ENCODE assay signal across 32 cellular contexts in genomic region chr2:154603682-154604081, GRCh38.
"Had no signal": no experiment of that assay in that cellular context is flagged by ENCODE, and none has a peak within 500 bp of the region (broad histone marks: within the 10 kb centered on the region; RNA-seq: fewer than 3 reads in every experiment).

No MANE protein-coding gene starts in this region.

- H3K36me3 Mint-ChIP-seq: memory B cell; mesothelial cell of epicardium; naive B cell; natural killer cell treated with Interleukin-12 subunit alpha and Interleukin-12 subunit beta and Interleukin-15 and Interleukin-18, amount 100 ng/mL, for 72 hours had no signal

- H3K4me3 ChIP-seq: dorsolateral prefrontal cortex, gastrocnemius medialis, heart right ventricle, lung, mucosa of descending colon, pancreas, smooth muscle cell, suprapubic skin, transverse colon, upper lobe of right lung, uterus had no signal

- H3K27ac ChIP-seq: dorsolateral prefrontal cortex, epithelial cell of prostate, gastrocnemius medialis, heart right ventricle, neutrophil, pancreas, suprapubic skin, transverse colon, upper lobe of right lung, uterus had no signal

- H3K36me3 ChIP-seq: gastrocnemius medialis, heart right ventricle, neutrophil, pancreas, suprapubic skin, transverse colon, upper lobe of right lung, uterus had no signal

- DNase-seq: dorsolateral prefrontal cortex; effector CD4-positive, alpha-beta T cell; foreskin fibroblast; gastrocnemius medialis; heart right ventricle; hippocampal formation; kidney; mucosa of descending colon; naive B cell; pancreas; stimulated activated CD4-positive, alpha-beta T cell treated with anti-CD3 and anti-CD28 coated beads, Interleukin-12 subunit alpha, Interleukin-12 subunit beta, amount 100 ng/mL, for 4 hours; stimulated activated CD4-positive, alpha-beta T cell treated with anti-CD3 and anti-CD28 coated beads, Interleukin-1b, Interleukin-23, amount 100 ng/mL, for 48 hours; stimulated activated CD4-positive, alpha-beta T cell treated with anti-CD3 and anti-CD28 coated beads, Interleukin-4, amount 100 ng/mL, for 1 hour; stimulated activated CD8-positive, alpha-beta memory T cell treated with anti-CD3 and anti-CD28 coated beads, Interleukin-4, amount 100 ng/mL, for 48 hours; stimulated activated naive CD4-positive, alpha-beta T cell; stimulated activated naive CD8-positive, alpha-beta T cell treated with anti-CD3 and anti-CD28 coated beads, Interleukin-15, amount 100 ng/mL, for 72 hours; transverse colon; upper lobe of right lung; uterus had no signal

- H3K9me3 ChIP-seq: gastrocnemius medialis, mucosa of descending colon, neutrophil, pancreas, suprapubic skin, transverse colon, upper lobe of right lung, uterus had no signal

- H3K27me3 ChIP-seq: dorsolateral prefrontal cortex, gastrocnemius medialis, heart right ventricle, neutrophil, pancreas, suprapubic skin, transverse colon, upper lobe of right lung, uterus had no signal

- H3K4me3 Mint-ChIP-seq: memory B cell; mesothelial cell of epicardium; naive B cell; natural killer cell treated with Interleukin-12 subunit alpha and Interleukin-12 subunit beta and Interleukin-15 and Interleukin-18, amount 100 ng/mL, for 72 hours; neural crest cell; stimulated activated naive CD8-positive, alpha-beta T cell treated with anti-CD3 and anti-CD28 coated beads, Interleukin-15, amount 100 ng/mL, for 72 hours had no signal

- H3K27ac Mint-ChIP-seq: memory B cell; mesothelial cell of epicardium; naive B cell; natural killer cell treated with Interleukin-12 subunit alpha and Interleukin-12 subunit beta and Interleukin-15 and Interleukin-18, amount 100 ng/mL, for 72 hours; progenitor cell of endocrine pancreas; stimulated activated naive CD8-positive, alpha-beta T cell treated with anti-CD3 and anti-CD28 coated beads, Interleukin-15, amount 100 ng/mL, for 72 hours had no signal

- H3K27me3 Mint-ChIP-seq: memory B cell; naive B cell; natural killer cell treated with Interleukin-12 subunit alpha and Interleukin-12 subunit beta and Interleukin-15 and Interleukin-18, amount 100 ng/mL, for 72 hours; progenitor cell of endocrine pancreas; stimulated activated naive CD8-positive, alpha-beta T cell treated with anti-CD3 and anti-CD28 coated beads, Interleukin-15, amount 100 ng/mL, for 72 hours had no signal

- H3K4me2 ChIP-seq: smooth muscle cell had no signal

- H3K4me1 ChIP-seq: gastrocnemius medialis, heart right ventricle, pancreas, suprapubic skin, transverse colon, upper lobe of right lung, uterus had no signal

- H3K4me1 Mint-ChIP-seq: memory B cell; mesothelial cell of epicardium; naive B cell; neural crest cell; stimulated activated naive CD8-positive, alpha-beta T cell treated with anti-CD3 and anti-CD28 coated beads, Interleukin-15, amount 100 ng/mL, for 72 hours had no signal

- ATAC-seq: esophagus mucosa; gastrocnemius medialis; heart right ventricle; left lobe of liver; mucosa of descending colon; natural killer cell treated with Interleukin-12 subunit alpha and Interleukin-12 subunit beta and Interleukin-15 and Interleukin-18, amount 100 ng/mL, for 72 hours; pancreas; sciatic nerve; stimulated activated naive CD8-positive, alpha-beta T cell treated with anti-CD3 and anti-CD28 coated beads, Interleukin-15, amount 100 ng/mL, for 72 hours; upper lobe of right lung had no signal

- H3K9me3 Mint-ChIP-seq: mesothelial cell of epicardium; stimulated activated naive CD8-positive, alpha-beta T cell treated with anti-CD3 and anti-CD28 coated beads, Interleukin-15, amount 100 ng/mL, for 72 hours had no signal
